17 cellular contexts compared by ENCODE assay signal in genomic region chr6:167975449-167975848, GRCh38. TPM values are rescaled to one million over a fixed set of nuclear protein-coding genes. Genes with fewer than 3 reads are reported as not detected.
DNase-seq lines count a peak whose midpoint lies in the region; ATAC-seq, FAIRE-seq and TF ChIP-seq lines count a peak whose summit lies in the region.
"Had no signal": no experiment of that assay in that cellular context is flagged by ENCODE, and none has a peak within 500 bp of the region (broad histone marks: within the 10 kb centered on the region; RNA-seq: fewer than 3 reads in every experiment).

No MANE protein-coding gene starts in this region.

- H3K4me3 ChIP-seq in Caco-2 (ENCODE audit: low read depth, low read length) (no peak overlapping the region), K562 (no peak overlapping the region), psoas muscle (no peak overlapping the region), suprapubic skin (no peak overlapping the region)

- no peaks in the 10 kb centered on the region for H3K36me3 ChIP-seq in Caco-2 (ENCODE audit: control insufficient read depth, insufficient read depth, low read length)
- peaks cover 4% of the 10 kb centered on the region; the same call in 1 of the 3 replicates for H3K36me3 ChIP-seq in K562 (ENCODE audit: control insufficient read depth, insufficient read depth, low read length)
- H3K36me3 ChIP-seq in psoas muscle (ENCODE audit: insufficient read depth in 1 of 2, low read depth in 1 of 2) = peaks cover 0 to 11% of the 10 kb centered on the region in 2 donors
- no peaks in the 10 kb centered on the region for H3K36me3 ChIP-seq in suprapubic skin

- TF ChIP-seq EP300 in K562 (IDR thresholded peaks at IDR 0.05; ENCODE audit: low read length) (no peak), suprapubic skin (IDR thresholded peaks at IDR 0.05) (no peak)

- H3K4me1 Mint-ChIP-seq in Caco-2 (ENCODE audit: low read depth, unreplicated experiment) (peaks cover 14% of the 10 kb centered on the region), mesothelial cell of epicardium (peaks cover 23% of the 10 kb centered on the region)
- H3K4me1 Mint-ChIP-seq: CD14-positive monocyte had no signal

- CTCF ChIA-PET in Caco-2 (lab: Charles Lee) (no interaction called here), K562 (lab: Yijun Ruan, JAX; ENCODE audit: low intra/inter-chr PET ratio) (no interaction called here)

- TF ChIP-seq RAD21 in K562 (CRISPR knock-in tag; conservative IDR thresholded peaks at IDR 0.05 in 1 of 2, IDR thresholded peaks at IDR 0.05 in 1 of 2) = no peak

- no peaks in the 10 kb centered on the region for H3K79me2 ChIP-seq in K562 (ENCODE audit: control insufficient read depth, insufficient read depth, low read length)

- H3K27ac ChIP-seq in K562 (ENCODE audit: extremely low read depth, low read depth, low read length) (no peak overlapping the region), psoas muscle (no peak overlapping the region), suprapubic skin (no peak overlapping the region)

- H3K27me3 ChIP-seq in Caco-2 (replicated peaks; ENCODE audit: control insufficient read depth, insufficient read depth, low read length) (no peaks in the 10 kb centered on the region), K562 (ENCODE audit: control insufficient read depth in 2 of 2, insufficient read depth in 2 of 2, low read length in 2 of 2) (peaks cover 13 to 22% of the 10 kb centered on the region in 2 experiments; a peak in 4 of 5 replicates), psoas muscle (ENCODE audit: insufficient read depth in 3 of 3, low read length in 2 of 3) (no peaks in the 10 kb centered on the region), suprapubic skin (no peaks in the 10 kb centered on the region)

- in situ Hi-C loops in K562 (cut with MboI) = no loop called here

- no peak for TF ChIP-seq CTCF in Caco-2 (IDR thresholded peaks at IDR 0.05; ENCODE audit: insufficient read depth in 1 of 2, low read depth in 1 of 2, low read length in 1 of 2, severe bottlenecking in 1 of 2, unreplicated experiment in 1 of 2)
- TF ChIP-seq CTCF in K562 (IDR thresholded peaks at IDR 0.05 in 2 of 3, conservative IDR thresholded peaks at IDR 0.05 in 1 of 3; ENCODE audit: insufficient read depth in 2 of 3, low read depth in 1 of 3, low read length in 3 of 3) = no peak
- TF ChIP-seq CTCF in mesothelial cell of epicardium (IDR thresholded peaks at IDR 0.05; ENCODE audit: unreplicated experiment) = no peak
- no peak for TF ChIP-seq CTCF in psoas muscle (IDR thresholded peaks at IDR 0.05)
- TF ChIP-seq CTCF in GM10266 (IDR thresholded peaks at IDR 0.05; ENCODE audit: control insufficient read depth, insufficient read depth, low read depth, missing control alignments) = no peak
- TF ChIP-seq CTCF in suprapubic skin (IDR thresholded peaks at IDR 0.05) = no peak

- ATAC-seq in K562 (no peak), psoas muscle (peak; percentile 48 to 86 (median 72)), HG02870 (IDR thresholded peaks at IDR 0.05; ENCODE audit: unreplicated experiment) (no peak)

- H4K20me1 ChIP-seq in K562 (replicated peaks; ENCODE audit: control insufficient read depth, insufficient read depth, low read length) = no peaks in the 10 kb centered on the region

- H3K27me3 Mint-ChIP-seq in Caco-2 (ENCODE audit: insufficient read depth, unreplicated experiment) (no peaks in the 10 kb centered on the region), mesothelial cell of epicardium (ENCODE audit: low read depth) (no peaks in the 10 kb centered on the region)

- no peaks in the 10 kb centered on the region for H3K9me3 Mint-ChIP-seq in Caco-2 (ENCODE audit: unreplicated experiment)
- no peaks in the 10 kb centered on the region for H3K9me3 Mint-ChIP-seq in mesothelial cell of epicardium

- 0 out of 4 replicates have a peak overlapping the region, but pooled peaks of 1 of the 2 experiments have one; percentile 40 for H3K9ac ChIP-seq in K562 (ENCODE audit: insufficient read depth in 1 of 2, low read depth in 2 of 2, low read length in 2 of 2)

- no peaks in the 10 kb centered on the region for H3K9me3 ChIP-seq in Caco-2
- no peaks in the 10 kb centered on the region for H3K9me3 ChIP-seq in K562 (replicated peaks; ENCODE audit: control insufficient read depth, insufficient read depth, low read depth, low read length)
- H3K9me3 ChIP-seq in psoas muscle = no peaks in the 10 kb centered on the region
- H3K9me3 ChIP-seq in suprapubic skin = no peaks in the 10 kb centered on the region

- 46% methylated on average over 20 of the region's 20 CpGs for WGBS in K562 (ENCODE audit: insufficient coverage, low coverage, missing lambda C conversion rate)
- WGBS in psoas muscle, 3 donors = 46 to 59% (median 50%) methylated on average over 20 of the region's 20 CpGs
- 87% methylated on average over 13 of the region's 20 CpGs for WGBS in suprapubic skin

- no peaks in the 10 kb centered on the region for H3K4me1 ChIP-seq in Caco-2
- peaks cover 0 to 8% of the 10 kb centered on the region in 2 experiments; a peak in 1 of 5 replicates for H3K4me1 ChIP-seq in K562 (replicated peaks in 1 of 2; ENCODE audit: control insufficient read depth in 2 of 2, insufficient read depth in 2 of 2, low read length in 2 of 2)
- H3K4me1 ChIP-seq in psoas muscle = peaks cover 8% of the 10 kb centered on the region
- H3K4me1 ChIP-seq in suprapubic skin = no peaks in the 10 kb centered on the region

- H3K27ac Mint-ChIP-seq in Caco-2 (ENCODE audit: unreplicated experiment) (peak overlapping the region; percentile 6), mesothelial cell of epicardium (peak overlapping the region; percentile 50)
- H3K27ac Mint-ChIP-seq: CD14-positive monocyte had no signal

- no peak for FAIRE-seq in K562 (lab: Jason Lieb, UNC)
- FAIRE-seq: G401.6, GM19239, HTR-8/SVneo had no signal

- DNase-seq in Caco-2 (no peak), K562 (ENCODE audit: extremely low read depth in 1 of 4, low spot score in 3 of 4) (no peak), mesothelial cell of epicardium (ENCODE audit: low spot score in 2 of 2, unreplicated experiment in 2 of 2) (no peak), psoas muscle (no peak), GM10266 (ENCODE audit: extremely low spot score) (no peak), suprapubic skin (ENCODE audit: low spot score in 2 of 2) (no peak)
- DNase-seq: DMS79 treated with DMSO at 0.1 percent for 48 hours; NCI-H1436 treated with DMSO at 0.1 percent for 48 hours; NCI-H2081; NCI-H524 treated with DMSO at 0.1 percent for 48 hours; NK-92 treated with Interleukin-12 subunit alpha and Interleukin-12 subunit beta, amount 100 ng/mL, for 24 hours; OCI-M1 had no signal

- H3K36me3 Mint-ChIP-seq in Caco-2 (ENCODE audit: insufficient read depth, unreplicated experiment) (peaks cover 52% of the 10 kb centered on the region), mesothelial cell of epicardium (no peaks in the 10 kb centered on the region)
- H3K36me3 Mint-ChIP-seq: CD14-positive monocyte had no signal

- no peak overlapping the region for H3K4me2 ChIP-seq in K562 (ENCODE audit: insufficient read depth, low read length)

- H3K9me1 ChIP-seq in K562 (ENCODE audit: control insufficient read depth, insufficient read depth, low read length) = no peaks in the 10 kb centered on the region

- POLR2A ChIA-PET in Caco-2 (lab: Charles Lee) = no interaction called here
- POLR2A ChIA-PET in K562 (lab: Yijun Ruan, JAX) = no interaction called here

- no peak overlapping the region for H2AFZ ChIP-seq in K562 (ENCODE audit: low read depth, low read length)

- intact Hi-C loops in Caco-2 (cut with micrococcal nuclease; ENCODE audit: unreplicated experiment) = no loop called here
- intact Hi-C loops in K562 (cut with micrococcal nuclease) = no loop called here
- intact Hi-C loops in psoas muscle (cut with DNase I) = no loop called here

- H3K4me3 Mint-ChIP-seq in Caco-2 (ENCODE audit: unreplicated experiment) (no peak overlapping the region), mesothelial cell of epicardium (no peak overlapping the region)
- H3K4me3 Mint-ChIP-seq: CD14-positive monocyte had no signal

- BruUV-seq in Caco-2 (replicated peaks; lab: Mats Ljungman, UMichigan) (no TSS peak), K562 (replicated peaks; lab: Mats Ljungman, UMichigan) (no TSS peak)

- TF ChIP-seq POLR2A in K562 (conservative IDR thresholded peaks at IDR 0.05) (no peak), suprapubic skin (IDR thresholded peaks at IDR 0.05) (no peak)

TF ChIP-seq in K562, 482 proteins besides CTCF, POLR2A, EP300 and RAD21:
- TF ChIP-seq ZNF583 (CRISPR knock-in tag; IDR thresholded peaks at IDR 0.05) (no peak), NR2C1 (IDR thresholded peaks at IDR 0.05) (no peak), NR2C1 (tag; IDR thresholded peaks at IDR 0.05) (no peak), POLR2G (IDR thresholded peaks at IDR 0.05; ENCODE audit: low read depth, low read length) (peak; percentile 35; the same call in 1 of the 2 replicates)

RNA-seq across cellular contexts. Expression of gene KIF25, which starts 22.0 kb away (rescaled TPM):
- not detected in 2 replicates for total RNA-seq in Caco-2 (2022)
- not detected in 2 replicates for total RNA-seq in K562 (2011; cell fraction: chromatin; rRNA removed; ENCODE audit: low replicate concordance)
- total RNA-seq in K562 (2011; cell fraction: nucleolus; rRNA removed) = not detected in 2 replicates
- not detected in 2 replicates for total RNA-seq in K562 (2011; cell fraction: nucleoplasm; rRNA removed)
- not detected in 2 replicates for total RNA-seq in K562 (2014; rRNA removed)
- not detected in 2 replicates for total RNA-seq in K562 (2014; rRNA removed; fragmentation: Illumina TruSeq; extraction: Trizol)
- not detected in 2 replicates for total RNA-seq in K562 (2015; rRNA removed; fragmentation: Illumina TruSeq; extraction: Trizol)
- 0.24 TPM in 1 of 2 replicates, not detected in the other for total RNA-seq in K562 (2021)
- polyA plus RNA-seq in K562 (2011; rRNA removed) = 0.04 TPM in 1 of 2 replicates, not detected in the other
- polyA plus RNA-seq in K562 (2011; cell fraction: cytosol; rRNA removed) = 0.04 TPM in 1 of 2 replicates, not detected in the other
- polyA plus RNA-seq in K562 (2011; cell fraction: nucleus; rRNA removed) = not detected in 2 replicates
- 0.08 and 0.47 TPM in 2 replicates for polyA plus RNA-seq in K562 (2012)
- polyA plus RNA-seq in K562 (2014; fragmentation: Illumina TruSeq; extraction: Trizol) = not detected in 2 replicates
- polyA plus RNA-seq in K562 (2014; fragmentation: Nextera tagmentation; extraction: Ambion mirVana) = under 1 TPM; 0.22 to 0.49 TPM
- not detected in 2 replicates for polyA plus RNA-seq in K562 (2014; rRNA removed)
- polyA minus RNA-seq in K562 (2011; rRNA and poly(A)+ RNA removed) = 0.98 TPM in 1 of 2 replicates, not detected in the other
- polyA minus RNA-seq in K562 (2011; cell fraction: cytosol; rRNA and poly(A)+ RNA removed) = not detected in 2 replicates
- not detected in 2 replicates for polyA minus RNA-seq in K562 (2011; cell fraction: nucleus; rRNA and poly(A)+ RNA removed)
- 0.47 to 1.6 TPM (median 0.95 TPM) in 3 replicates for total RNA-seq in mesothelial cell of epicardium
- under 1 TPM in 2 of 4 donors, not detected in 2; 0.20 to 0.43 TPM for total RNA-seq in psoas muscle
- polyA plus RNA-seq in psoas muscle = under 1 TPM; 0.10 to 0.23 (median 0.14) TPM
- under 1 TPM in 1 of 4 donors, not detected in 3; 0.76 TPM for total RNA-seq in suprapubic skin
- polyA plus RNA-seq: CD14-positive monocyte had no signal

Comparison
In these comparisons a context has a peak if more than half of its experiments do, and no peak if none do; other contexts are left out.
1. ATAC-seq: peak in psoas muscle (4 of 4); none in K562 (single experiment) and HG02870 (single experiment).